ENCODE assay signal across 15 cellular contexts in genomic region chr19:13381827-13382632, GRCh38.
"Had no signal": no experiment of that assay in that cellular context is flagged by ENCODE, and none has a peak within 500 bp of the region (broad histone marks: within the 10 kb centered on the region; RNA-seq: fewer than 3 reads in every experiment).

No MANE protein-coding gene starts in this region.

- H3K9me3 ChIP-seq: gastrocnemius medialis, ovary, tibial artery, vagina had no signal

- H3K4me1 ChIP-seq: gastrocnemius medialis, heart left ventricle, tibial artery, vagina had no signal

- DNase-seq: activated CD4-positive, alpha-beta T cell treated with anti-CD3 and anti-CD28 coated beads for 36 hours; activated CD8-positive, alpha-beta memory T cell treated with anti-CD3 and anti-CD28 coated beads, Interleukin-2, amount 50 U/mL, for 4 hours; activated CD8-positive, alpha-beta T cell treated with anti-CD3 and anti-CD28 coated beads for 36 hours; activated gamma-delta T cell; activated T-cell treated with anti-CD3 and anti-CD28 coated beads, Interleukin-2, amount 50 U/mL, for 48 hours; amniotic stem cell; effector memory CD8-positive, alpha-beta T cell; gastrocnemius medialis; heart left ventricle; ovary; tibial artery; WERI-Rb-1 had no signal

- H3K36me3 ChIP-seq: gastrocnemius medialis, heart left ventricle, ovary, tibial artery, vagina, WERI-Rb-1 had no signal

- H3K4me3 ChIP-seq: gastrocnemius medialis, heart left ventricle, ovary, tibial artery, vagina had no signal

- ATAC-seq: activated CD4-positive, alpha-beta T cell treated with anti-CD3 and anti-CD28 coated beads for 36 hours; activated CD8-positive, alpha-beta T cell treated with anti-CD3 and anti-CD28 coated beads for 36 hours; activated naive CD4-positive, alpha-beta T cell treated with anti-CD3 and anti-CD28 coated beads, Interleukin-2, amount 50 U/mL, for 72 hours; effector memory CD8-positive, alpha-beta T cell; gastrocnemius medialis; stimulated activated memory B cell treated with anti-CD40 and anti-IgM and Interleukin-4, amounts not matched to agents 10 μg/mL and 1 μg/mL and 100 μg/mL, for 72 hours had no signal

- H3K27me3 ChIP-seq: gastrocnemius medialis, ovary, vagina had no signal

- H3K27ac ChIP-seq: gastrocnemius medialis, heart left ventricle, ovary, tibial artery, vagina, WERI-Rb-1 had no signal
